In genomic region chr3:66933233-66933632, GRCh38 we compare ENCODE assay signal across 1 cellular context.
TF ChIP-seq lines count a peak whose summit lies in the region.

No MANE protein-coding gene starts in this region.

TF ChIP-seq in GM23338, 12 proteins besides CTCF, POLR2A, EP300 and RAD21 (continued from another document):
- peak; percentile 93 for TF ChIP-seq ZNF462 (CRISPR knock-in tag; IDR thresholded peaks at IDR 0.05)
- TF ChIP-seq ZNF114 (CRISPR knock-in tag; IDR thresholded peaks at IDR 0.05), result 0 out of 2 replicates have a peak, but pooled peaks have one; percentile 51
- TF ChIP-seq ZNF331 (CRISPR knock-in tag; IDR thresholded peaks at IDR 0.05; ENCODE audit: low read depth), result no peak
